In the genomic region with DNA sequence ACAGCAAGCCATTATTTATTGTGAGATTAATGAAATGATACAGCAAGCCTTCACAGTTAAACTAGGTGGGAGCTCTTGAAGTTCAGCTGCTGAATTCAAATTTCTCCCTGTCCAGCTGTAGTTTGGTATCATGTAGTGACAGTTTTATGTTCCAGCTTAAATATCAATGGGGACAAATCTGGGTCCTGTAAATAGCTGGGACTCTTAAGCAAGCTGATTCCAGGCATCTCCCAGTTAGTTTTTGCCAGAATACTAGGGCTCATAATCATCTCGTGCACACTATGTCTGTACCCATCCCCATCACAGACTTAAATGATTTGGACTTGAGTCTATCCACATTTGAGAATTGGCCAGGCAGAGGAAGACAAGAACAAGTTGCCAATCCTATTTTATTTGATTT, we compare ENCODE assay signal across 28 cellular contexts.
"Had no signal": no experiment of that assay in that cellular context is flagged by ENCODE, and none has a peak within 500 bp of the region (broad histone marks: within the 10 kb centered on the region; RNA-seq: fewer than 3 reads in every experiment).

No MANE protein-coding gene starts in this region.

- H3K27ac Mint-ChIP-seq: effector memory CD8-positive, alpha-beta T cell; naive B cell; natural killer cell treated with Interleukin-12 subunit alpha and Interleukin-12 subunit beta and Interleukin-15 and Interleukin-18, amount 100 ng/mL, for 72 hours; neural progenitor cell; progenitor cell of endocrine pancreas; stimulated activated naive B cell treated with anti-CD40 and anti-IgM and Interleukin-4, amounts not matched to agents 10 μg/mL and 1 μg/mL and 100 μg/mL, for 72 hours; stimulated activated naive CD8-positive, alpha-beta T cell treated with anti-CD3 and anti-CD28 coated beads, Interleukin-15, amount 100 ng/mL, for 72 hours had no signal

- H3K9me3 ChIP-seq: esophagus squamous epithelium, lower lobe of right lung, mucosa of descending colon, suprapubic skin, transverse colon, upper lobe of right lung, uterus had no signal

- H3K9me3 Mint-ChIP-seq: effector memory CD8-positive, alpha-beta T cell; mesothelial cell of epicardium; naive B cell; natural killer cell treated with Interleukin-12 subunit alpha and Interleukin-12 subunit beta and Interleukin-15 and Interleukin-18, amount 100 ng/mL, for 72 hours; neural progenitor cell; stimulated activated naive B cell treated with anti-CD40 and anti-IgM and Interleukin-4, amounts not matched to agents 10 μg/mL and 1 μg/mL and 100 μg/mL, for 72 hours; stimulated activated naive CD8-positive, alpha-beta T cell treated with anti-CD3 and anti-CD28 coated beads, Interleukin-15, amount 100 ng/mL, for 72 hours had no signal

- H3K4me3 ChIP-seq: esophagus squamous epithelium, lower lobe of right lung, mucosa of descending colon, neural progenitor cell, suprapubic skin, transverse colon, upper lobe of right lung, uterus had no signal

- H3K27ac ChIP-seq: esophagus squamous epithelium, lower lobe of right lung, neural progenitor cell, parathyroid adenoma, suprapubic skin, transverse colon, upper lobe of right lung, uterus had no signal

- ATAC-seq: effector memory CD8-positive, alpha-beta T cell; left colon; left ventricle myocardium superior; lower lobe of right lung; mucosa of descending colon; natural killer cell treated with Interleukin-12 subunit alpha and Interleukin-12 subunit beta and Interleukin-15 and Interleukin-18, amount 100 ng/mL, for 72 hours; right cardiac atrium; stimulated activated naive B cell treated with anti-CD40 and anti-IgM and Interleukin-4, amounts not matched to agents 10 μg/mL and 1 μg/mL and 100 μg/mL, for 72 hours; stimulated activated naive CD8-positive, alpha-beta T cell treated with anti-CD3 and anti-CD28 coated beads, Interleukin-15, amount 100 ng/mL, for 72 hours; upper lobe of right lung had no signal

- H3K4me3 Mint-ChIP-seq: effector memory CD8-positive, alpha-beta T cell; mesothelial cell of epicardium; naive B cell; natural killer cell treated with Interleukin-12 subunit alpha and Interleukin-12 subunit beta and Interleukin-15 and Interleukin-18, amount 100 ng/mL, for 72 hours; neural progenitor cell; stimulated activated naive B cell treated with anti-CD40 and anti-IgM and Interleukin-4, amounts not matched to agents 10 μg/mL and 1 μg/mL and 100 μg/mL, for 72 hours; stimulated activated naive CD8-positive, alpha-beta T cell treated with anti-CD3 and anti-CD28 coated beads, Interleukin-15, amount 100 ng/mL, for 72 hours had no signal

- H3K4me1 ChIP-seq: esophagus squamous epithelium, lower lobe of right lung, neural progenitor cell, parathyroid adenoma, suprapubic skin, transverse colon, upper lobe of right lung, uterus had no signal

- H3K27me3 Mint-ChIP-seq: effector memory CD8-positive, alpha-beta T cell; naive B cell; natural killer cell treated with Interleukin-12 subunit alpha and Interleukin-12 subunit beta and Interleukin-15 and Interleukin-18, amount 100 ng/mL, for 72 hours; progenitor cell of endocrine pancreas; stimulated activated naive B cell treated with anti-CD40 and anti-IgM and Interleukin-4, amounts not matched to agents 10 μg/mL and 1 μg/mL and 100 μg/mL, for 72 hours; stimulated activated naive CD8-positive, alpha-beta T cell treated with anti-CD3 and anti-CD28 coated beads, Interleukin-15, amount 100 ng/mL, for 72 hours had no signal

- H3K27me3 ChIP-seq: esophagus squamous epithelium, neural progenitor cell, suprapubic skin, transverse colon, upper lobe of right lung, uterus had no signal

- DNase-seq: cerebellar nuclear complex; cortex of kidney; effector memory CD8-positive, alpha-beta T cell; erythroblast; esophagus squamous epithelium; foreskin melanocyte; head of caudate nucleus; kidney glomerular epithelial cell; left colon; left ventricle myocardium superior; lower lobe of right lung; mucosa of descending colon; naive B cell; right cardiac atrium; small intestine; stimulated activated CD4-positive, alpha-beta T cell treated with anti-CD3 and anti-CD28 coated beads, Interleukin-15, amount 100 ng/mL, for 24 hours; stimulated activated CD4-positive, alpha-beta T cell treated with anti-CD3 and anti-CD28 coated beads, Interleukin-2, amount 100 ng/mL, for 48 hours; stimulated activated naive B cell treated with anti-CD40 and anti-IgM and Interleukin-4, amounts not matched to agents 10 μg/mL and 1 μg/mL and 100 μg/mL, for 72 hours; stimulated activated naive CD8-positive, alpha-beta T cell treated with anti-CD3 and anti-CD28 coated beads, Interleukin-15, amount 100 ng/mL, for 72 hours; transverse colon; upper lobe of right lung; uterus had no signal

- H3K4me1 Mint-ChIP-seq: mesothelial cell of epicardium; naive B cell; stimulated activated naive B cell treated with anti-CD40 and anti-IgM and Interleukin-4, amounts not matched to agents 10 μg/mL and 1 μg/mL and 100 μg/mL, for 72 hours; stimulated activated naive CD8-positive, alpha-beta T cell treated with anti-CD3 and anti-CD28 coated beads, Interleukin-15, amount 100 ng/mL, for 72 hours had no signal

- H3K36me3 ChIP-seq: neural progenitor cell had no signal
